Comparison of ENCODE assay signal across 32 cellular contexts in genomic region chr1:213728593-213729536, GRCh38.
"Had no signal": no experiment of that assay in that cellular context is flagged by ENCODE, and none has a peak within 500 bp of the region (broad histone marks: within the 10 kb centered on the region; RNA-seq: fewer than 3 reads in every experiment).

No MANE protein-coding gene starts in this region.

- H3K4me3 Mint-ChIP-seq: activated CD4-positive, alpha-beta memory T cell treated with anti-CD3 and anti-CD28 coated beads for 36 hours; activated CD4-positive, alpha-beta T cell treated with anti-CD3 and anti-CD28 coated beads for 36 hours; activated CD4-positive, alpha-beta T cell treated with anti-CD3 and anti-CD28 coated beads, Interleukin-2, amount 10 ng/mL, durations not matched to agents 24 days and 14 days; activated CD8-positive, alpha-beta memory T cell treated with anti-CD3 and anti-CD28 coated beads, Interleukin-2, amount 10 ng/mL, durations not matched to agents 7 days and 5 days; activated CD8-positive, alpha-beta T cell treated with anti-CD3 and anti-CD28 coated beads, Interleukin-2, amount 10 ng/mL, durations not matched to agents 7 days and 5 days; activated naive CD4-positive, alpha-beta T cell treated with anti-CD3 and anti-CD28 coated beads for 36 hours; activated naive CD4-positive, alpha-beta T cell treated with anti-CD3 and anti-CD28 coated beads, Interleukin-2, amount 50 U/mL, for 24 hours; activated naive CD8-positive, alpha-beta T cell treated with anti-CD3 and anti-CD28 coated beads for 36 hours; activated naive CD8-positive, alpha-beta T cell treated with anti-CD3 and anti-CD28 coated beads, Interleukin-2, amount 50 U/mL, for 24 hours; activated T-helper 1 cell treated with anti-CD3 and anti-CD28 coated beads, Interleukin-12 subunit alpha, Interleukin-12 subunit beta, Interleukin-2, Interleukin-4 antibody, amounts not matched to agents 30 ng/mL and 10 ng/mL and 1 ng/mL, durations not matched to agents 14 hours and 24 hours and 36 hours; endodermal cell had no signal

- H3K36me3 ChIP-seq: adrenal gland, colonic mucosa, esophagus muscularis mucosa, gastrocnemius medialis, heart right ventricle had no signal

- H3K4me1 ChIP-seq: adrenal gland, colonic mucosa, foreskin keratinocyte, gastrocnemius medialis had no signal

- H3K9me3 Mint-ChIP-seq: activated T-helper 2 cell treated with anti-CD3 and anti-CD28 coated beads, Interferon-gamma antibody, Interleukin-2, Interleukin-4, amounts not matched to agents 10 μg/mL and 5 μg/mL and 100 μg/mL, durations not matched to agents 14 hours and 24 hours and 36 hours had no signal

- H3K4me1 Mint-ChIP-seq: activated CD4-positive, alpha-beta T cell treated with anti-CD3 and anti-CD28 coated beads for 36 hours; activated CD4-positive, alpha-beta T cell treated with anti-CD3 and anti-CD28 coated beads, Interleukin-2, amount 10 ng/mL, durations not matched to agents 24 days and 14 days; activated CD8-positive, alpha-beta memory T cell treated with anti-CD3 and anti-CD28 coated beads, Interleukin-2, amount 10 ng/mL, durations not matched to agents 7 days and 5 days; activated naive CD8-positive, alpha-beta T cell treated with anti-CD3 and anti-CD28 coated beads for 36 hours; activated naive CD8-positive, alpha-beta T cell treated with anti-CD3 and anti-CD28 coated beads, Interleukin-2, amount 50 U/mL, for 24 hours had no signal

- ATAC-seq: activated CD4-positive, alpha-beta T cell treated with anti-CD3 and anti-CD28 coated beads for 36 hours; activated CD8-positive, alpha-beta memory T cell treated with anti-CD3 and anti-CD28 coated beads, Interleukin-2, amount 10 ng/mL, durations not matched to agents 7 days and 5 days; activated CD8-positive, alpha-beta T cell treated with anti-CD3 and anti-CD28 coated beads, Interleukin-2, amount 10 ng/mL, durations not matched to agents 7 days and 5 days; activated naive CD8-positive, alpha-beta T cell treated with anti-CD3 and anti-CD28 coated beads, Interleukin-2, amount 50 U/mL, for 24 hours; body of pancreas; foreskin keratinocyte; gastrocnemius medialis; heart right ventricle had no signal

- H3K27me3 Mint-ChIP-seq: activated CD4-positive, alpha-beta memory T cell treated with anti-CD3 and anti-CD28 coated beads for 36 hours; activated CD4-positive, alpha-beta T cell treated with anti-CD3 and anti-CD28 coated beads for 36 hours; activated CD4-positive, alpha-beta T cell treated with anti-CD3 and anti-CD28 coated beads, Interleukin-2, amount 10 ng/mL, durations not matched to agents 24 days and 14 days; activated CD8-positive, alpha-beta memory T cell treated with anti-CD3 and anti-CD28 coated beads, Interleukin-2, amount 10 ng/mL, durations not matched to agents 7 days and 5 days; activated naive CD4-positive, alpha-beta T cell treated with anti-CD3 and anti-CD28 coated beads, Interleukin-2, amount 50 U/mL, for 24 hours; activated naive CD8-positive, alpha-beta T cell treated with anti-CD3 and anti-CD28 coated beads for 36 hours had no signal

- DNase-seq: activated CD4-positive, alpha-beta memory T cell treated with anti-CD3 and anti-CD28 coated beads for 36 hours; activated CD4-positive, alpha-beta T cell treated with anti-CD3 and anti-CD28 coated beads for 36 hours; activated CD4-positive, alpha-beta T cell treated with anti-CD3 and anti-CD28 coated beads, Interleukin-2, amount 10 ng/mL, durations not matched to agents 24 days and 14 days; activated CD4-positive, CD25-positive, alpha-beta regulatory T cell; activated CD4-positive, CD25-positive, alpha-beta regulatory T cell treated with anti-CD3 and anti-CD28 coated beads, Interleukin-2, amount 50 U/mL, for 72 hours; activated CD8-positive, alpha-beta memory T cell treated with anti-CD3 and anti-CD28 coated beads, Interleukin-2, amount 10 ng/mL, durations not matched to agents 7 days and 5 days; activated CD8-positive, alpha-beta memory T cell treated with anti-CD3 and anti-CD28 coated beads, Interleukin-2, amount 50 U/mL, for 4 hours; activated CD8-positive, alpha-beta T cell treated with anti-CD3 and anti-CD28 coated beads, Interleukin-2, amount 10 ng/mL, durations not matched to agents 7 days and 5 days; activated effector memory CD4-positive, alpha-beta T cell treated with anti-CD3 and anti-CD28 coated beads, Interleukin-2, amount 50 U/mL, for 16 hours; activated naive CD4-positive, alpha-beta T cell treated with anti-CD3 and anti-CD28 coated beads for 36 hours; activated naive CD8-positive, alpha-beta T cell treated with anti-CD3 and anti-CD28 coated beads for 36 hours; activated naive CD8-positive, alpha-beta T cell treated with anti-CD3 and anti-CD28 coated beads, Interleukin-2, amount 50 U/mL, for 24 hours; activated T-cell treated with anti-CD3 and anti-CD28 coated beads, Interleukin-2, amount 50 U/mL, for 1 hour; activated T-cell treated with anti-CD3 and anti-CD28 coated beads, Interleukin-2, amount 50 U/mL, for 48 hours; adrenal gland; amygdala; aorta; body of pancreas; central memory CD4-positive, alpha-beta T cell; cerebellar nuclear complex; colonic mucosa; effector CD8-positive, alpha-beta T cell; endodermal cell; foreskin keratinocyte; gastrocnemius medialis; glutamatergic neuron; heart right ventricle; T-helper 2 cell had no signal

- H3K27me3 ChIP-seq: adrenal gland, body of pancreas, colonic mucosa, esophagus muscularis mucosa, foreskin keratinocyte, gastrocnemius medialis had no signal

- H3K36me3 Mint-ChIP-seq: activated CD4-positive, alpha-beta memory T cell treated with anti-CD3 and anti-CD28 coated beads for 36 hours; activated CD8-positive, alpha-beta memory T cell treated with anti-CD3 and anti-CD28 coated beads, Interleukin-2, amount 10 ng/mL, durations not matched to agents 7 days and 5 days; activated naive CD8-positive, alpha-beta T cell treated with anti-CD3 and anti-CD28 coated beads for 36 hours had no signal

- H3K27ac Mint-ChIP-seq: activated CD4-positive, alpha-beta memory T cell treated with anti-CD3 and anti-CD28 coated beads for 36 hours; activated CD4-positive, alpha-beta T cell treated with anti-CD3 and anti-CD28 coated beads for 36 hours; activated CD4-positive, alpha-beta T cell treated with anti-CD3 and anti-CD28 coated beads, Interleukin-2, amount 10 ng/mL, durations not matched to agents 24 days and 14 days; activated CD8-positive, alpha-beta memory T cell treated with anti-CD3 and anti-CD28 coated beads, Interleukin-2, amount 10 ng/mL, durations not matched to agents 7 days and 5 days; activated CD8-positive, alpha-beta T cell treated with anti-CD3 and anti-CD28 coated beads, Interleukin-2, amount 10 ng/mL, durations not matched to agents 7 days and 5 days; activated naive CD4-positive, alpha-beta T cell treated with anti-CD3 and anti-CD28 coated beads for 36 hours; activated naive CD4-positive, alpha-beta T cell treated with anti-CD3 and anti-CD28 coated beads, Interleukin-2, amount 50 U/mL, for 24 hours; activated naive CD8-positive, alpha-beta T cell treated with anti-CD3 and anti-CD28 coated beads for 36 hours; activated naive CD8-positive, alpha-beta T cell treated with anti-CD3 and anti-CD28 coated beads, Interleukin-2, amount 50 U/mL, for 24 hours; activated T-helper 1 cell treated with anti-CD3 and anti-CD28 coated beads, Interleukin-12 subunit alpha, Interleukin-12 subunit beta, Interleukin-2, Interleukin-4 antibody, amounts not matched to agents 30 ng/mL and 10 ng/mL and 1 ng/mL, durations not matched to agents 14 hours and 24 hours and 36 hours; activated T-helper 2 cell treated with anti-CD3 and anti-CD28 coated beads, Interferon-gamma antibody, Interleukin-2, Interleukin-4, amounts not matched to agents 10 μg/mL and 5 μg/mL and 100 μg/mL, durations not matched to agents 14 hours and 24 hours and 36 hours; endodermal cell had no signal

- H3K27ac ChIP-seq: adrenal gland, body of pancreas, colonic mucosa, esophagus muscularis mucosa, foreskin keratinocyte, gastrocnemius medialis, heart right ventricle had no signal

- H3K9me3 ChIP-seq: adrenal gland, body of pancreas, colonic mucosa, gastrocnemius medialis had no signal

- H3K4me3 ChIP-seq: adrenal gland, body of pancreas, colonic mucosa, esophagus muscularis mucosa, gastrocnemius medialis, heart right ventricle had no signal
